In the genomic region with DNA sequence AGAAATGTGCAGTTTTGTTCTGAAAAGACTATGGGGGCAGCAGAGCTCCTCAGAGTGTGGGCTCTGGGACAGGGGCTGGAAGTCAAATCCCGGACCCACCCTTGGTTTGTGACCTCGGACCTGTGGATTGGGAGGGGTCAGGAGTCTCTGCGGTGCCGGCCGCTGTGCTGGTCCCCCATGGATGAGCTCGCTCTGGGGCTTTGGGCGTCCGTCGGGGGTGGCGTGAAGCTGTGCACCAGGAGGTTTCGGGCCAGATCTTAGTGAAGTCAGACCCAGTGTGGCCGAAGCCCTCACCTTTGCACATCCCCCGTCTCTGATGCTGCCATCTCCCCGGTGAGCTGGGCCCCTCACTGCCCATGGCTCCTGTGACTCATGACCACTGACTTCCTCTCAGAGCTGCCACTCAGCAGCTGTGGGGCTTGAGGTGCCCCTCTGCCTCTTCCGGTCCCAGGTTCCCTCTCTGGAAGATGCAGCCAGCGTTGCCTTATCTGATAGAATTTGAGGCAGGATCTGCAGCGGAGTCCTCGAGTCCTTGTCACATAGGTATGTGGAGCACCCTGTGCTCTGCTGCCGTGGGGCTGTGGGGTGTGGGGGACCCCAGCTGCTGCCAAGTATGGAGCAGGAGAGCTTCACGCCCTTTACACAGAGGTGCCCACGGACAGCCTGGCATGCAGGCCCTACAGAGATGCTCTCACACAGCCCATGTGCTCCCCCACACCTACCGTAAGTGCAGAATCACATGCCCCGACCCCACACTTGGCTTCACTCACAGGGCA, we compare ENCODE assay signal across 13 cellular contexts. TPM values are rescaled to one million over a fixed set of nuclear protein-coding genes. Genes with fewer than 3 reads are reported as not detected.
A peak's percentile ranks its signal among the peaks of the same experiment; 100 is the strongest.
DNase-seq lines count a peak whose midpoint lies in the region; ATAC-seq and TF ChIP-seq lines count a peak whose summit lies in the region.
"Had no signal": no experiment of that assay in that cellular context is flagged by ENCODE, and none has a peak within 500 bp of the region (broad histone marks: within the 10 kb centered on the region; RNA-seq: fewer than 3 reads in every experiment).

No MANE protein-coding gene starts in this region.

- no peaks in the 10 kb centered on the region for H4K20me1 ChIP-seq in SK-N-SH (ENCODE audit: insufficient read depth)

- no peak for TF ChIP-seq RAD21 in SK-N-SH (IDR thresholded peaks at IDR 0.05; ENCODE audit: low read length)

- peaks cover 3% of the 10 kb centered on the region for H3K27me3 Mint-ChIP-seq in activated CD8-positive, alpha-beta T cell treated with anti-CD3 and anti-CD28 coated beads, Interleukin-2, amount 10 ng/mL, durations not matched to agents 7 days and 5 days (ENCODE audit: low read depth)
- peaks cover 2 to 3% of the 10 kb centered on the region in 2 donors for H3K27me3 Mint-ChIP-seq in natural killer cell treated with Interleukin-12 subunit alpha and Interleukin-12 subunit beta and Interleukin-15 and Interleukin-18, amount 100 ng/mL, for 72 hours

- H3K9me3 Mint-ChIP-seq in activated CD8-positive, alpha-beta T cell treated with anti-CD3 and anti-CD28 coated beads, Interleukin-2, amount 10 ng/mL, durations not matched to agents 7 days and 5 days (ENCODE audit: insufficient read depth) = peaks cover 13% of the 10 kb centered on the region
- peaks cover 6% of the 10 kb centered on the region for H3K9me3 Mint-ChIP-seq in natural killer cell treated with Interleukin-12 subunit alpha and Interleukin-12 subunit beta and Interleukin-15 and Interleukin-18, amount 100 ng/mL, for 72 hours

- no peak overlapping the region for H2AFZ ChIP-seq in SK-N-SH (ENCODE audit: low read depth)

- 47% methylated on average over 14 of the region's 23 CpGs for WGBS in SK-N-SH (ENCODE audit: low lambda C conversion rate)

- no peaks in the 10 kb centered on the region for H3K27me3 ChIP-seq in SK-N-SH (ENCODE audit: insufficient read depth)

- peaks cover 25% of the 10 kb centered on the region for H3K4me1 Mint-ChIP-seq in activated CD8-positive, alpha-beta T cell treated with anti-CD3 and anti-CD28 coated beads, Interleukin-2, amount 10 ng/mL, durations not matched to agents 7 days and 5 days (ENCODE audit: low read depth)
- peaks cover 17 to 36% of the 10 kb centered on the region in 2 donors for H3K4me1 Mint-ChIP-seq in natural killer cell treated with Interleukin-12 subunit alpha and Interleukin-12 subunit beta and Interleukin-15 and Interleukin-18, amount 100 ng/mL, for 72 hours (ENCODE audit: low read depth in 2 of 2)

- H3K4me1 ChIP-seq in SK-N-SH (ENCODE audit: control insufficient read depth in 1 of 2, insufficient read depth in 2 of 2, low read depth in 1 of 2, low read length in 1 of 2) = no peaks in the 10 kb centered on the region; a peak in 1 of 4 replicates
- H3K4me1 ChIP-seq: A549 had no signal

- H3K27ac Mint-ChIP-seq in activated CD8-positive, alpha-beta T cell treated with anti-CD3 and anti-CD28 coated beads, Interleukin-2, amount 10 ng/mL, durations not matched to agents 7 days and 5 days = peak overlapping the region; percentile 77
- peak overlapping the region in 1 of 2 donors; percentile 68 for H3K27ac Mint-ChIP-seq in natural killer cell treated with Interleukin-12 subunit alpha and Interleukin-12 subunit beta and Interleukin-15 and Interleukin-18, amount 100 ng/mL, for 72 hours

- POLR2A ChIA-PET in SK-N-SH (lab: Yijun Ruan, JAX) = no interaction called here
- POLR2A ChIA-PET in activated CD8-positive, alpha-beta T cell treated with anti-CD3 and anti-CD28 coated beads, Interleukin-2, amount 10 ng/mL, durations not matched to agents 7 days and 5 days (lab: Charles Lee) = interaction anchor here (1.1 kb wide), 1 partner anchor 10 kb away, joined by 3 read pairs; no protein-coding TSS in a partner anchor

- H3K36me3 Mint-ChIP-seq in activated CD8-positive, alpha-beta T cell treated with anti-CD3 and anti-CD28 coated beads, Interleukin-2, amount 10 ng/mL, durations not matched to agents 7 days and 5 days (ENCODE audit: low read depth) = peaks cover 17% of the 10 kb centered on the region
- peaks cover 14% of the 10 kb centered on the region for H3K36me3 Mint-ChIP-seq in natural killer cell treated with Interleukin-12 subunit alpha and Interleukin-12 subunit beta and Interleukin-15 and Interleukin-18, amount 100 ng/mL, for 72 hours

- DNase-seq in SK-N-SH (peak; percentile 13), KG1 (lab: John Stamatoyannopoulos, UW) (peak; percentile 72), GM13976 (ENCODE audit: low spot score) (no peak), foreskin fibroblast (no peak)
- peak; percentile 60 for DNase-seq in activated CD8-positive, alpha-beta T cell treated with anti-CD3 and anti-CD28 coated beads, Interleukin-2, amount 10 ng/mL, durations not matched to agents 7 days and 5 days
- DNase-seq in natural killer cell treated with Interleukin-12 subunit alpha and Interleukin-12 subunit beta and Interleukin-15 and Interleukin-18, amount 100 ng/mL, for 72 hours (ENCODE audit: low spot score) = no peak
- DNase-seq: NCI-H345, SHP77 treated with DMSO at 0.1 percent for 48 hours had no signal

- H3K4me3 ChIP-seq in SK-N-SH (ENCODE audit: low read depth in 2 of 2, low read length in 1 of 2) = no peak overlapping the region
- no peak overlapping the region for H3K4me3 ChIP-seq in foreskin fibroblast (ENCODE audit: low read depth in 1 of 2, low read length in 2 of 2)
- H3K4me3 ChIP-seq: A549 had no signal

- H3K9me2 ChIP-seq in SK-N-SH = no peaks in the 10 kb centered on the region

- 0 out of 2 replicates have a peak, but pooled peaks cover 2% of the 10 kb centered on the region for H3K9me3 ChIP-seq in SK-N-SH

- H3K79me2 ChIP-seq in SK-N-SH (ENCODE audit: insufficient read depth) = no peaks in the 10 kb centered on the region

- no peaks in the 10 kb centered on the region for H3K36me3 ChIP-seq in SK-N-SH (replicated peaks in 1 of 2; ENCODE audit: control insufficient read depth in 1 of 2, insufficient read depth in 2 of 2, low read length in 1 of 2)

- ATAC-seq in SK-N-SH treated with all-trans-retinoic acid at 6 μM for 48 hours (no peak), HG03196 (IDR thresholded peaks at IDR 0.05; ENCODE audit: unreplicated experiment) (no peak)
- ATAC-seq in activated CD8-positive, alpha-beta T cell treated with anti-CD3 and anti-CD28 coated beads, Interleukin-2, amount 10 ng/mL, durations not matched to agents 7 days and 5 days = peak; percentile 60
- peak; percentile 77 to 84 for ATAC-seq in natural killer cell treated with Interleukin-12 subunit alpha and Interleukin-12 subunit beta and Interleukin-15 and Interleukin-18, amount 100 ng/mL, for 72 hours
- ATAC-seq: A549 had no signal

- TF ChIP-seq CTCF in SK-N-SH (IDR thresholded peaks at IDR 0.05) (no peak), GM13976 (IDR thresholded peaks at IDR 0.05; ENCODE audit: borderline replicate concordance, control extremely low read depth, extremely low read depth, insufficient read depth, missing control alignments) (no peak), foreskin fibroblast (IDR thresholded peaks at IDR 0.05; ENCODE audit: low read depth, low read length) (no peak)

- H3K4me3 Mint-ChIP-seq in activated CD8-positive, alpha-beta T cell treated with anti-CD3 and anti-CD28 coated beads, Interleukin-2, amount 10 ng/mL, durations not matched to agents 7 days and 5 days = peak overlapping the region; percentile 27
- H3K4me3 Mint-ChIP-seq in natural killer cell treated with Interleukin-12 subunit alpha and Interleukin-12 subunit beta and Interleukin-15 and Interleukin-18, amount 100 ng/mL, for 72 hours = peak overlapping the region; percentile 51

- in situ Hi-C loops in GM13976 (cut with MboI; ENCODE audit: low sequenced_read_pairs, unreplicated experiment) = no loop called here

- no peak overlapping the region for H3K9ac ChIP-seq in SK-N-SH
- H3K9ac ChIP-seq: KMS-11 had no signal

- no peak overlapping the region for H3K27ac ChIP-seq in SK-N-SH (ENCODE audit: low read depth in 2 of 2, low read length in 1 of 2)
- H3K27ac ChIP-seq: A549, KMS-11 had no signal

- CTCF ChIA-PET in SK-N-SH (lab: Yijun Ruan, JAX) = interaction anchor here (0.9 kb wide), 1 partner anchor 113 kb away, joined by 4 read pairs; no protein-coding TSS in a partner anchor
- CTCF ChIA-PET in activated CD8-positive, alpha-beta T cell treated with anti-CD3 and anti-CD28 coated beads, Interleukin-2, amount 10 ng/mL, durations not matched to agents 7 days and 5 days (lab: Charles Lee) = interaction anchor here (0.9 to 1.8 kb wide), 3 partner anchors 49 to 74 kb away, joined by 3 to 4 read pairs (median 3); no protein-coding TSS in a partner anchor

- no peak for TF ChIP-seq EP300 in SK-N-SH (IDR thresholded peaks at IDR 0.05; ENCODE audit: borderline replicate concordance in 1 of 2, low read depth in 1 of 2, low read length in 1 of 2)

- H3F3A ChIP-seq in SK-N-SH (replicated peaks; ENCODE audit: insufficient read depth) = no peaks in the 10 kb centered on the region

- H3K4me2 ChIP-seq in SK-N-SH = no peak overlapping the region
- H3K4me2 ChIP-seq: A549, KMS-11 had no signal

TF ChIP-seq in SK-N-SH treated with all-trans-retinoic acid at 6 μM for 48 hours, 23 proteins besides CTCF, POLR2A, EP300 and RAD21 (continues in another document):
- TF ChIP-seq ZC3H10 (CRISPR knock-in tag; IDR thresholded peaks at IDR 0.05) = no peak
- no peak for TF ChIP-seq ESRRG (CRISPR knock-in tag; IDR thresholded peaks at IDR 0.05)
- no peak for TF ChIP-seq ZFP3 (CRISPR knock-in tag; IDR thresholded peaks at IDR 0.05)
- no peak for TF ChIP-seq ZNF8 (CRISPR knock-in tag; IDR thresholded peaks at IDR 0.05)

RNA-seq across cellular contexts. Expression of a gene that starts 11.4 kb away (rescaled TPM):
- 2.1 and 3.4 TPM in 2 replicates for polyA plus RNA-seq in SK-N-SH (2012; rRNA removed)
- polyA plus RNA-seq in SK-N-SH (2012; cell fraction: cytosol; rRNA removed) = 0.46 and 0.51 TPM in 2 replicates
- polyA plus RNA-seq in SK-N-SH (2012; cell fraction: nucleus; rRNA removed) = 18.0 and 20.6 TPM in 2 replicates
- total RNA-seq in activated CD8-positive, alpha-beta T cell treated with anti-CD3 and anti-CD28 coated beads, Interleukin-2, amount 10 ng/mL, durations not matched to agents 7 days and 5 days = 1 to 10 TPM; 2.0 to 2.7 TPM
- total RNA-seq in natural killer cell treated with Interleukin-12 subunit alpha and Interleukin-12 subunit beta and Interleukin-15 and Interleukin-18, amount 100 ng/mL, for 72 hours = 1 to 10 TPM; 2.0 to 3.6 TPM

RNA-seq across cellular contexts. Expression of a gene that starts 18.0 kb away (rescaled TPM):
- polyA plus RNA-seq in SK-N-SH (2012; rRNA removed) = 0.78 and 1.2 TPM in 2 replicates
- 0.46 and 0.55 TPM in 2 replicates for polyA plus RNA-seq in SK-N-SH (2012; cell fraction: cytosol; rRNA removed)
- 0.32 and 0.43 TPM in 2 replicates for polyA plus RNA-seq in SK-N-SH (2012; cell fraction: nucleus; rRNA removed)
- not detected for total RNA-seq in activated CD8-positive, alpha-beta T cell treated with anti-CD3 and anti-CD28 coated beads, Interleukin-2, amount 10 ng/mL, durations not matched to agents 7 days and 5 days
- total RNA-seq in natural killer cell treated with Interleukin-12 subunit alpha and Interleukin-12 subunit beta and Interleukin-15 and Interleukin-18, amount 100 ng/mL, for 72 hours = not detected
- total RNA-seq: activated CD8-positive, alpha-beta memory T cell treated with anti-CD3 and anti-CD28 coated beads for 36 hours had no signal

RNA-seq across cellular contexts. Expression of a gene that starts 48.4 kb away (rescaled TPM):
- polyA plus RNA-seq in SK-N-SH (2012; rRNA removed) = 86.4 and 90.7 TPM in 2 replicates
- 37.8 and 49.0 TPM in 2 replicates for polyA plus RNA-seq in SK-N-SH (2012; cell fraction: cytosol; rRNA removed)
- polyA plus RNA-seq in SK-N-SH (2012; cell fraction: nucleus; rRNA removed) = 284 and 357 TPM in 2 replicates
- total RNA-seq in activated CD8-positive, alpha-beta T cell treated with anti-CD3 and anti-CD28 coated beads, Interleukin-2, amount 10 ng/mL, durations not matched to agents 7 days and 5 days = 10 to 100 TPM; 51.8 to 54.8 TPM
- total RNA-seq in natural killer cell treated with Interleukin-12 subunit alpha and Interleukin-12 subunit beta and Interleukin-15 and Interleukin-18, amount 100 ng/mL, for 72 hours = 100 to 1,000 TPM in 1 of 2 donors, 10 to 100 TPM in 1; 44.2 to 105 TPM

Comparison
In these comparisons a context has a peak if more than half of its experiments do, and no peak if none do; other contexts are left out.
1. DNase-seq: peak in SK-N-SH (single experiment), KG1 (single experiment) and activated CD8-positive, alpha-beta T cell treated with anti-CD3 and anti-CD28 coated beads, Interleukin-2, amount 10 ng/mL, durations not matched to agents 7 days and 5 days (single experiment); none in natural killer cell treated with Interleukin-12 subunit alpha and Interleukin-12 subunit beta and Interleukin-15 and Interleukin-18, amount 100 ng/mL, for 72 hours (single experiment), GM13976 (single experiment) and foreskin fibroblast (0 of 2).
2. ATAC-seq: peak in activated CD8-positive, alpha-beta T cell treated with anti-CD3 and anti-CD28 coated beads, Interleukin-2, amount 10 ng/mL, durations not matched to agents 7 days and 5 days (single experiment) and natural killer cell treated with Interleukin-12 subunit alpha and Interleukin-12 subunit beta and Interleukin-15 and Interleukin-18, amount 100 ng/mL, for 72 hours (2 of 2); none in SK-N-SH treated with all-trans-retinoic acid at 6 μM for 48 hours (single experiment) and HG03196 (single experiment).